ENCODE assay signal across 8 cellular contexts in the genomic region with DNA sequence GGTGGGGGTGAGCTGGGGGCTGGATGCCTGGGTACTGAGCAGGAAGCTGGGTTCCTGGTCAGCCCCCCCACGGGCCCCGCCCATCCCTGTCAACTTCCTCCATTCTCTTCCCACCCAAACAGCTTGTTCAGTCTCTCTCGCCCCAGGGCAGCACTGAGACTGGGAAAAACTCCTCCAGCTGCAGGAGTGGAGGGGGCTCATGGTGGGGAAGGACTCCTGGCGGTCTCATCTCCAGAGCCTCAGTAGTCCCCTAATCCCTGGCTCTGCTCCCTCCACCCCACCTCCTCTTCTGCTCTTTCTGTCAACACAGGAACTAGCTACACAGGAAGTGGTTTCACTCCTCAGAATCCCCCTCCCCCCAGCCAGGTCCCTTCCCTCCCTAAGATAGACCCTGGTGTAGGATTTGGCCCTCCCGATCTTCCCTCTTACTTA. TPM values are rescaled to one million over a fixed set of nuclear protein-coding genes. Genes with fewer than 3 reads are reported as not detected.
DNase-seq lines count a peak whose midpoint lies in the region; ATAC-seq and TF ChIP-seq lines count a peak whose summit lies in the region.

A gene with protein sequence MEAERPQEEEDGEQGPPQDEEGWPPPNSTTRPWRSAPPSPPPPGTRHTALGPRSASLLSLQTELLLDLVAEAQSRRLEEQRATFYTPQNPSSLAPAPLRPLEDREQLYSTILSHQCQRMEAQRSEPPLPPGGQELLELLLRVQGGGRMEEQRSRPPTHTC (minus strand): TSS at position 36 of the 432 bp plus-strand sequence. CDS start 130 bp downstream, outside the sequence.

- H2AK5ac ChIP-seq in IMR-90 (ENCODE audit: low read depth, low read length), result peak within 1 kb of the TSS; percentile 100

- H3K9me3 ChIP-seq in IMR-90 (ENCODE audit: control insufficient read depth, insufficient read depth, low read length) (no peaks in the 10 kb centered on the region), muscle layer of colon (ENCODE audit: low read length) (no peaks in the 10 kb centered on the region), uterus (no peaks in the 10 kb centered on the region)

- peak within 1 kb of the TSS; percentile 95 for H2BK5ac ChIP-seq in IMR-90 (ENCODE audit: low read depth, low read length, poor library complexity, severe bottlenecking)

- in situ Hi-C loops in IMR-90 (cut with MboI; ENCODE audit: low sequenced_read_pairs), result loop anchor here (5.0 to 25.0 kb wide), 2 partner anchors 75 to 770 kb away; a partner anchor contains a TSS

- no peak within 1 kb of the TSS for H3K4me3 ChIP-seq in IMR-90 (ENCODE audit: insufficient read depth, low read depth, low read length)
- peak within 1 kb of the TSS; percentile 30; the same call in 1 of the 2 replicates for H3K4me3 ChIP-seq in WI38 (ENCODE audit: low read depth, low read length)
- H3K4me3 ChIP-seq in muscle layer of colon (ENCODE audit: low read depth in 1 of 2, low read length in 2 of 2), result peak within 1 kb of the TSS in 1 of 2 donors; percentile 47
- H3K4me3 ChIP-seq in uterus, result no peak within 1 kb of the TSS

- peak within 1 kb of the TSS; percentile 42 for H3K56ac ChIP-seq in IMR-90 (ENCODE audit: extremely low read depth, insufficient read depth, low read length)

- no TSS peak for BruUV-seq in IMR-90 (replicated peaks; lab: Mats Ljungman, UMichigan)

- peak within 1 kb of the TSS; percentile 90 for H2BK15ac ChIP-seq in IMR-90 (ENCODE audit: low read depth, low read length)

- peak within 1 kb of the TSS; percentile 98 for H3K18ac ChIP-seq in IMR-90 (ENCODE audit: low read depth, low read length)

- H2BK120ac ChIP-seq in IMR-90 (ENCODE audit: low read depth, low read length), result peak within 1 kb of the TSS; percentile 93

- TF ChIP-seq RAD21 in IMR-90 (IDR thresholded peaks at IDR 0.05; ENCODE audit: low read length), result no peak

- dilution Hi-C loops in IMR-90 (cut with HindIII; ENCODE audit: low sequenced_read_pairs, unreplicated experiment), result no loop called here

- H3K9ac ChIP-seq in IMR-90 (ENCODE audit: low read depth, low read length), result peak within 1 kb of the TSS; percentile 58
- H3K9ac ChIP-seq in muscle layer of colon (ENCODE audit: low read length), result peak within 1 kb of the TSS; percentile 4

- H4K8ac ChIP-seq in IMR-90 (ENCODE audit: low read depth in 2 of 2, low read length in 2 of 2), result peak within 1 kb of the TSS; percentile 77 to 97

- H2AFZ ChIP-seq in IMR-90 (replicated peaks; ENCODE audit: low read length, poor library complexity), result peak within 1 kb of the TSS; percentile 88

- ATAC-seq in IMR-90 (ENCODE audit: low read depth) (no peak), GM19324 (IDR thresholded peaks at IDR 0.05; ENCODE audit: low FRiP score, unreplicated experiment) (no peak), GM19395 (IDR thresholded peaks at IDR 0.05; ENCODE audit: unreplicated experiment) (no peak)

- peak within 1 kb of the TSS; percentile 98 for H3K4ac ChIP-seq in IMR-90 (ENCODE audit: low read depth, low read length)

- peak within 1 kb of the TSS; percentile 84 for H2BK20ac ChIP-seq in IMR-90 (ENCODE audit: low read depth, low read length)

- DNase-seq in Ammon's horn (ENCODE audit: low spot score), result peak; percentile 54
- peak; percentile 36 for DNase-seq in IMR-90
- peak; percentile 37 for DNase-seq in effector CD8-positive, alpha-beta T cell (lab: John Stamatoyannopoulos, UW)
- DNase-seq in uterus, result no peak

- no peak for TF ChIP-seq CTCF in IMR-90 (conservative IDR thresholded peaks at IDR 0.05; ENCODE audit: low read depth, low read length)
- TF ChIP-seq CTCF in WI38 (IDR thresholded peaks at IDR 0.05; ENCODE audit: low read depth, low read length), result no peak
- TF ChIP-seq CTCF in uterus (IDR thresholded peaks at IDR 0.05), result no peak

- H4K5ac ChIP-seq in IMR-90 (ENCODE audit: low read depth, low read length), result peak within 1 kb of the TSS; percentile 100

- peak within 1 kb of the TSS; percentile 96 for H3K14ac ChIP-seq in IMR-90 (replicated peaks; ENCODE audit: low read depth, low read length)

- H4K91ac ChIP-seq in IMR-90 (ENCODE audit: insufficient read depth, low read depth, low read length), result peak within 1 kb of the TSS; percentile 97

- H3K79me1 ChIP-seq in IMR-90 (ENCODE audit: low read depth in 1 of 2, low read length in 2 of 2), result peaks cover 20 to 61% of the 10 kb centered on the region in 2 experiments

- H3K27ac ChIP-seq in IMR-90 (ENCODE audit: insufficient read depth, low read length), result peak within 1 kb of the TSS; percentile 92
- peak within 1 kb of the TSS; percentile 27 for H3K27ac ChIP-seq in muscle layer of colon (ENCODE audit: low read depth, low read length)
- H3K27ac ChIP-seq in uterus, result peak within 1 kb of the TSS; percentile 98 to 100

- H2AK9ac ChIP-seq in IMR-90 (replicated peaks; ENCODE audit: low read depth, low read length, poor library complexity), result peak within 1 kb of the TSS; percentile 98

- H3K27me3 ChIP-seq in IMR-90 (ENCODE audit: control insufficient read depth, insufficient read depth, low read length) (no peaks in the 10 kb centered on the region), muscle layer of colon (ENCODE audit: control insufficient read depth in 1 of 2, insufficient read depth in 2 of 2, low read length in 2 of 2) (no peaks in the 10 kb centered on the region), uterus (no peaks in the 10 kb centered on the region)

- peak within 1 kb of the TSS; percentile 94; the same call in 1 of the 2 replicates for H3K23ac ChIP-seq in IMR-90 (ENCODE audit: low read depth, low read length)

- H3K9me1 ChIP-seq in IMR-90 (ENCODE audit: insufficient read depth, low read length), result peaks cover 25% of the 10 kb centered on the region

- CTCF ChIA-PET in IMR-90 (lab: Yijun Ruan, JAX), result no interaction called here

- POLR2A ChIA-PET in IMR-90 (lab: Charles Lee; ENCODE audit: unreplicated experiment), result no interaction called here

- intact Hi-C loops in IMR-90 (cut with micrococcal nuclease) (no loop called here), uterus (cut with DNase I; ENCODE audit: low total_unique reads) (no loop called here)

- H4K20me1 ChIP-seq in IMR-90 (ENCODE audit: insufficient read depth, low read length), result no peaks in the 10 kb centered on the region

- H3K4me1 ChIP-seq in IMR-90 (ENCODE audit: control insufficient read depth, insufficient read depth, low read length) (peaks cover 15% of the 10 kb centered on the region), muscle layer of colon (ENCODE audit: insufficient read depth, low read length) (peaks cover 41% of the 10 kb centered on the region), uterus (peaks cover 3 to 7% of the 10 kb centered on the region in 2 donors)

- peak within 1 kb of the TSS; percentile 87 for H3K4me2 ChIP-seq in IMR-90 (ENCODE audit: low read depth, low read length)

- no CpG with 5 or more reads among the region's 5 CpGs for WGBS in IMR-90 (ENCODE audit: extremely low coverage in 2 of 2, insufficient read length in 1 of 2), 2 experiments

- no peak for TF ChIP-seq POLR2A in IMR-90 (IDR thresholded peaks at IDR 0.05; ENCODE audit: low read depth, low read length)
- no peak for TF ChIP-seq POLR2A in uterus (IDR thresholded peaks at IDR 0.05)

- H3K36me3 ChIP-seq in IMR-90 (ENCODE audit: control insufficient read depth, insufficient read depth, low read length) (peaks cover 4% of the 10 kb centered on the region), muscle layer of colon (ENCODE audit: insufficient read depth, low read length) (peaks cover 4% of the 10 kb centered on the region), uterus (no peaks in the 10 kb centered on the region)

TF ChIP-seq in IMR-90, 13 proteins besides CTCF, POLR2A, EP300 and RAD21:
- no peak for TF ChIP-seq MXI1 (IDR thresholded peaks at IDR 0.05; ENCODE audit: borderline replicate concordance, low read depth, low read length)
- no peak for TF ChIP-seq MAZ (IDR thresholded peaks at IDR 0.05; ENCODE audit: borderline replicate concordance, low read depth, low read length)
TF ChIP-seq in IMR-90: peak in this region for 0.

RNA-seq across cellular contexts. Expression of the gene that starts here (rescaled TPM):
- total RNA-seq in IMR-90 (2012; rRNA removed), result 3.0 and 3.9 TPM in 2 replicates
- 9.8 and 12.2 TPM in 2 replicates for polyA plus RNA-seq in IMR-90 (2012; rRNA removed)
- 6.9 and 7.5 TPM in 2 replicates for polyA plus RNA-seq in IMR-90 (2012; cell fraction: cytosol; rRNA removed)
- polyA plus RNA-seq in IMR-90 (2012; cell fraction: nucleus; rRNA removed; ENCODE audit: low replicate concordance), result 6.9 and 8.2 TPM in 2 replicates
- 1 to 10 TPM in 3 of 4 donors, not detected in 1; 2.3 to 9.7 (median 3.5) TPM for total RNA-seq in uterus

Comparison
In these comparisons a context has a peak if more than half of its experiments do, and no peak if none do; other contexts are left out.
1. DNase-seq: peak in Ammon's horn (single experiment), IMR-90 (single experiment) and effector CD8-positive, alpha-beta T cell (single experiment); none in uterus (0 of 2).
2. H3K27ac ChIP-seq: peak in every context shown above with its lines; median percentile 99 in uterus; 92 in IMR-90; 27 in muscle layer of colon.